In genomic region chr4:181646864-181647263, GRCh38 we compare ENCODE assay signal across 1 cellular context.
TF ChIP-seq lines count a peak whose summit lies in the region.

No MANE protein-coding gene starts in this region.

TF ChIP-seq in K562, 482 proteins besides CTCF, POLR2A, EP300 and RAD21 (continued from another document):
- TF ChIP-seq, protein P1, sequence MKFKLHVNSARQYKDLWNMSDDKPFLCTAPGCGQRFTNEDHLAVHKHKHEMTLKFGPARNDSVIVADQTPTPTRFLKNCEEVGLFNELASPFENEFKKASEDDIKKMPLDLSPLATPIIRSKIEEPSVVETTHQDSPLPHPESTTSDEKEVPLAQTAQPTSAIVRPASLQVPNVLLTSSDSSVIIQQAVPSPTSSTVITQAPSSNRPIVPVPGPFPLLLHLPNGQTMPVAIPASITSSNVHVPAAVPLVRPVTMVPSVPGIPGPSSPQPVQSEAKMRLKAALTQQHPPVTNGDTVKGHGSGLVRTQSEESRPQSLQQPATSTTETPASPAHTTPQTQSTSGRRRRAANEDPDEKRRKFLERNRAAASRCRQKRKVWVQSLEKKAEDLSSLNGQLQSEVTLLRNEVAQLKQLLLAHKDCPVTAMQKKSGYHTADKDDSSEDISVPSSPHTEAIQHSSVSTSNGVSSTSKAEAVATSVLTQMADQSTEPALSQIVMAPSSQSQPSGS (CRISPR knock-in tag; IDR thresholded peaks at IDR 0.05) = no peak
- no peak for TF ChIP-seq FOXK1 (CRISPR knock-in tag; IDR thresholded peaks at IDR 0.05; ENCODE audit: borderline replicate concordance)
- no peak for TF ChIP-seq SMARCB1 (IDR thresholded peaks at IDR 0.05; ENCODE audit: insufficient read length, low read depth)
- TF ChIP-seq MAFG (tag; conservative IDR thresholded peaks at IDR 0.05) = peak; percentile 28; the same call in 1 of the 2 replicates
